8 cellular contexts compared by ENCODE assay signal in the genomic region with DNA sequence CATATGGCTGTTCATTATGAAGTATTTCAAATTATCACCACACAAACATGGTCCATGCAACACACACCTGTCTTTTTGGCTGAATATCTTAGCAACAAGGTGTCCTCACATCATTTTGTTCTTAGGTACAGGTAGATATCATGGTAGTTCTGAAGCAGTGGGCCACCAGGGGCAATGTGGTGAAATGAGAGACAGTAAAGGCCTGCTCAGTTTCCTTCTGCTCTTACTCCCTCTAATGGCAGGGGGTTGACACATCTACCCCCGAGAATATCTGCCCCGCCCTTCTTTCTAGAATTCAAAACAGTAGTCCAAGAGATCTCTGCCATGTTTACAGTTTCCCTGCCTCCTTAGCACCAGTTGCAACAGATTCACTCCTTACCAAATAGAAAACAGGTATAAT.
DNase-seq lines count a peak whose midpoint lies in the region; ATAC-seq and TF ChIP-seq lines count a peak whose summit lies in the region.

No MANE protein-coding gene starts in this region.

- whole genome bisulfite sequencing in hepatocyte (ENCODE audit: low lambda C conversion rate, missing lambda C conversion rate), result 28% methylated on average over 2 of the region's 2 CpGs

- no peaks in the 10 kb centered on the region for H3K9me3 Mint-ChIP-seq in activated CD8-positive, alpha-beta memory T cell treated with anti-CD3 and anti-CD28 coated beads, Interleukin-2, amount 10 ng/mL, durations not matched to agents 7 days and 5 days (ENCODE audit: low read depth)

- no peaks in the 10 kb centered on the region for H3K9me2 ChIP-seq in hepatocyte (replicated peaks; ENCODE audit: insufficient read depth)

- H3K4me2 ChIP-seq in hepatocyte, result no peak overlapping the region

- no peaks in the 10 kb centered on the region for H3K27me3 Mint-ChIP-seq in activated CD8-positive, alpha-beta memory T cell treated with anti-CD3 and anti-CD28 coated beads, Interleukin-2, amount 10 ng/mL, durations not matched to agents 7 days and 5 days

- H3K27ac ChIP-seq in hepatocyte (no peak overlapping the region), caudate nucleus (ENCODE audit: low read depth, low read length) (no peak overlapping the region)

- no peaks in the 10 kb centered on the region for H3K4me1 ChIP-seq in hepatocyte (ENCODE audit: insufficient read depth)

- no peaks in the 10 kb centered on the region for H3K36me3 Mint-ChIP-seq in activated CD8-positive, alpha-beta memory T cell treated with anti-CD3 and anti-CD28 coated beads, Interleukin-2, amount 10 ng/mL, durations not matched to agents 7 days and 5 days

- no peaks in the 10 kb centered on the region for H3K36me3 ChIP-seq in hepatocyte (replicated peaks; ENCODE audit: insufficient read depth, low read depth)

- no peak overlapping the region for H2AFZ ChIP-seq in hepatocyte

- H3K4me3 Mint-ChIP-seq in activated CD8-positive, alpha-beta memory T cell treated with anti-CD3 and anti-CD28 coated beads, Interleukin-2, amount 10 ng/mL, durations not matched to agents 7 days and 5 days, result no peak overlapping the region

- H3K9me3 ChIP-seq in hepatocyte (ENCODE audit: low read depth), result no peaks in the 10 kb centered on the region

- H3K79me2 ChIP-seq in hepatocyte, result no peaks in the 10 kb centered on the region

- CTCF ChIA-PET in activated CD8-positive, alpha-beta memory T cell treated with anti-CD3 and anti-CD28 coated beads, Interleukin-2, amount 10 ng/mL, durations not matched to agents 7 days and 5 days (lab: Charles Lee), result no interaction called here

- TF ChIP-seq CTCF in hepatocyte (IDR thresholded peaks at IDR 0.05; ENCODE audit: poor library complexity), result peak; percentile 30

- no peak overlapping the region for H3K27ac Mint-ChIP-seq in activated CD8-positive, alpha-beta memory T cell treated with anti-CD3 and anti-CD28 coated beads, Interleukin-2, amount 10 ng/mL, durations not matched to agents 7 days and 5 days

- H3K4me1 Mint-ChIP-seq in activated CD8-positive, alpha-beta memory T cell treated with anti-CD3 and anti-CD28 coated beads, Interleukin-2, amount 10 ng/mL, durations not matched to agents 7 days and 5 days, result no peaks in the 10 kb centered on the region

- ATAC-seq in activated CD8-positive, alpha-beta memory T cell treated with anti-CD3 and anti-CD28 coated beads, Interleukin-2, amount 10 ng/mL, durations not matched to agents 7 days and 5 days, result peak; percentile 33
- ATAC-seq in HG02571 (IDR thresholded peaks at IDR 0.05; ENCODE audit: unreplicated experiment), result peak; percentile 92

- H3K27me3 ChIP-seq in hepatocyte, result no peaks in the 10 kb centered on the region

- H3K4me3 ChIP-seq in hepatocyte, result no peak overlapping the region

- DNase-seq in activated CD8-positive, alpha-beta memory T cell treated with anti-CD3 and anti-CD28 coated beads, Interleukin-2, amount 10 ng/mL, durations not matched to agents 7 days and 5 days, result no peak
- no peak for DNase-seq in activated CD8-positive, alpha-beta memory T cell treated with anti-CD3 and anti-CD28 coated beads for 24 hours
- DNase-seq in LoVo (ENCODE audit: low spot score) (peak; percentile 23), SHP77 (lab: John Stamatoyannopoulos, UW) (peak; percentile 50 to 69), hepatocyte (ENCODE audit: low spot score) (peak; percentile 55), dedifferentiated amniotic fluid mesenchymal stem cell (ENCODE audit: extremely low spot score) (no peak), caudate nucleus (lab: John Stamatoyannopoulos, UW) (no peak)

- H4K20me1 ChIP-seq in hepatocyte (ENCODE audit: insufficient read depth, poor library complexity, severe bottlenecking), result no peaks in the 10 kb centered on the region

Comparison
In these comparisons a context has a peak if more than half of its experiments do, and no peak if none do; other contexts are left out.
1. DNase-seq: peak in LoVo (single experiment), SHP77 (2 of 2) and hepatocyte (single experiment); none in activated CD8-positive, alpha-beta memory T cell treated with anti-CD3 and anti-CD28 coated beads, Interleukin-2, amount 10 ng/mL, durations not matched to agents 7 days and 5 days (single experiment), activated CD8-positive, alpha-beta memory T cell treated with anti-CD3 and anti-CD28 coated beads for 24 hours (single experiment), dedifferentiated amniotic fluid mesenchymal stem cell (single experiment) and caudate nucleus (0 of 61).